Comparison of ENCODE assay signal across 2 cellular contexts in genomic region chr9:95876595-95876994, GRCh38.
TF ChIP-seq lines count a peak whose summit lies in the region.

No MANE protein-coding gene starts in this region.

TF ChIP-seq in SK-N-SH, 30 proteins besides CTCF, POLR2A, EP300 and RAD21 (continued from another document):
- TF ChIP-seq REST (IDR thresholded peaks at IDR 0.05; ENCODE audit: low read depth, low read length) (no peak), RFX5 (IDR thresholded peaks at IDR 0.05; ENCODE audit: low read length) (no peak), PBX3 (IDR thresholded peaks at IDR 0.05) (no peak), SMC3 (IDR thresholded peaks at IDR 0.05; ENCODE audit: low read depth, low read length) (no peak), ELF1 (IDR thresholded peaks at IDR 0.05) (no peak), GATA2 (CRISPR knock-in tag; IDR thresholded peaks at IDR 0.05) (no peak), SIN3A (IDR thresholded peaks at IDR 0.05; ENCODE audit: borderline replicate concordance, low read depth, low read length) (no peak), USF2 (IDR thresholded peaks at IDR 0.05; ENCODE audit: borderline replicate concordance, low read depth, low read length) (no peak), EZH2phosphoT487 (IDR thresholded peaks at IDR 0.05; ENCODE audit: borderline replicate concordance, low read depth) (no peak), GABPA (IDR thresholded peaks at IDR 0.05; ENCODE audit: low read depth) (no peak), MAX (IDR thresholded peaks at IDR 0.05; ENCODE audit: low read depth) (no peak), RXRA (IDR thresholded peaks at IDR 0.05; ENCODE audit: borderline replicate concordance, low read depth) (no peak), TEAD4 (IDR thresholded peaks at IDR 0.05; ENCODE audit: borderline replicate concordance, insufficient read depth) (no peak), NFIC (IDR thresholded peaks at IDR 0.05; ENCODE audit: borderline replicate concordance) (no peak), FOXM1 (IDR thresholded peaks at IDR 0.05; ENCODE audit: low read depth) (no peak), TCF12 (IDR thresholded peaks at IDR 0.05) (no peak), MXI1 (IDR thresholded peaks at IDR 0.05; ENCODE audit: low read depth, low read length) (no peak)

TF ChIP-seq in SK-N-SH treated with all-trans-retinoic acid at 6 μM for 48 hours, 23 proteins besides CTCF, POLR2A, EP300 and RAD21 (continued from another document):
- TF ChIP-seq TCF4 (CRISPR knock-in tag; IDR thresholded peaks at IDR 0.05; ENCODE audit: borderline replicate concordance) (no peak), OSR1 (CRISPR knock-in tag; IDR thresholded peaks at IDR 0.05) (no peak), CSRNP3 (CRISPR knock-in tag; IDR thresholded peaks at IDR 0.05) (no peak), CREB5 (CRISPR knock-in tag; IDR thresholded peaks at IDR 0.05; ENCODE audit: low read depth) (no peak), TOX (CRISPR knock-in tag; IDR thresholded peaks at IDR 0.05; ENCODE audit: borderline replicate concordance) (no peak), BACH2 (CRISPR knock-in tag; IDR thresholded peaks at IDR 0.05; ENCODE audit: borderline replicate concordance) (no peak), SNAI2 (CRISPR knock-in tag; IDR thresholded peaks at IDR 0.05) (no peak), ZNF70 (CRISPR knock-in tag; IDR thresholded peaks at IDR 0.05) (no peak), TSHZ2 (CRISPR knock-in tag; IDR thresholded peaks at IDR 0.05) (no peak), ZNF8 (CRISPR knock-in tag; IDR thresholded peaks at IDR 0.05) (no peak), PPARA (CRISPR knock-in tag; IDR thresholded peaks at IDR 0.05; ENCODE audit: borderline replicate concordance) (no peak), ARNTL (CRISPR knock-in tag; IDR thresholded peaks at IDR 0.05; ENCODE audit: borderline replicate concordance, low read depth) (no peak), ESRRG (CRISPR knock-in tag; IDR thresholded peaks at IDR 0.05) (no peak), PATZ1 (CRISPR knock-in tag; IDR thresholded peaks at IDR 0.05; ENCODE audit: borderline replicate concordance) (no peak)
